ENCODE assay signal across 12 cellular contexts in genomic region chr19:47021536-47022139, GRCh38. TPM values are rescaled to one million over a fixed set of nuclear protein-coding genes. Genes with fewer than 3 reads are reported as not detected.
DNase-seq lines count a peak whose midpoint lies in the region; ATAC-seq, FAIRE-seq and TF ChIP-seq lines count a peak whose summit lies in the region.
"Had no signal": no experiment of that assay in that cellular context is flagged by ENCODE, and none has a peak within 500 bp of the region (broad histone marks: within the 10 kb centered on the region; RNA-seq: fewer than 3 reads in every experiment).

No MANE protein-coding gene starts in this region.

- H2BK12ac ChIP-seq in neuronal stem cell (ENCODE audit: low read length), result peak overlapping the region; percentile 16

- H3K4me1 Mint-ChIP-seq in Calu3 (ENCODE audit: low read depth, unreplicated experiment), result no peaks in the 10 kb centered on the region

- peak overlapping the region; percentile 33; the same call in 1 of the 2 replicates for H3K4me3 ChIP-seq in MG63
- peak overlapping the region in 3 of 4 donors; percentile 26 to 43 (median 34) for H3K4me3 ChIP-seq in esophagus muscularis mucosa
- no peak overlapping the region for H3K4me3 ChIP-seq in neuronal stem cell (ENCODE audit: low read length in 2 of 2)
- peak overlapping the region in 1 of 4 donors; percentile 41 for H3K4me3 ChIP-seq in transverse colon

- peak overlapping the region; percentile 31 for H3K14ac ChIP-seq in neuronal stem cell (ENCODE audit: low read length)

- no peak overlapping the region for H3K9ac ChIP-seq in neuronal stem cell (ENCODE audit: low read depth, low read length, poor library complexity)

- H3K4me1 ChIP-seq in esophagus muscularis mucosa, result peaks cover 24 to 45% (median 39%) of the 10 kb centered on the region in 4 donors
- peaks cover 11 to 18% of the 10 kb centered on the region in 2 donors for H3K4me1 ChIP-seq in neuronal stem cell (ENCODE audit: control insufficient read depth in 2 of 2, insufficient read depth in 1 of 2, low read depth in 1 of 2, low read length in 2 of 2)
- H3K4me1 ChIP-seq in transverse colon, result peaks cover 14 to 31% (median 24%) of the 10 kb centered on the region in 4 donors

- H2BK15ac ChIP-seq in neuronal stem cell (ENCODE audit: low read length), result no peak overlapping the region

- no peaks in the 10 kb centered on the region for H3K79me1 ChIP-seq in neuronal stem cell (ENCODE audit: low read depth, low read length)

- H3K4ac ChIP-seq in neuronal stem cell (ENCODE audit: low read length), result no peak overlapping the region

- BruUV-seq in Calu3 (replicated peaks; lab: Mats Ljungman, UMichigan), result no TSS peak

- peaks cover 19% of the 10 kb centered on the region for H3K36me3 Mint-ChIP-seq in Calu3 (ENCODE audit: insufficient read depth, unreplicated experiment)
- H3K36me3 Mint-ChIP-seq: T-cell had no signal

- H3K4me2 ChIP-seq in neuronal stem cell (ENCODE audit: insufficient read depth, low read length, poor library complexity, severe bottlenecking), result peak overlapping the region; percentile 91

- no peak overlapping the region for H2AK5ac ChIP-seq in neuronal stem cell (ENCODE audit: low read depth, low read length)

- no peak overlapping the region for H3K23ac ChIP-seq in neuronal stem cell (ENCODE audit: low read depth, low read length, poor library complexity)

- in situ Hi-C loops in transverse colon (cut with MboI; ENCODE audit: low pct_ligation_motif_present in 1 of 4, low pct_unique_long_range_greater_than_20kb in 1 of 4, low sequenced_read_pairs in 3 of 4), result no loop called here

- peak overlapping the region; percentile 72 for H3K18ac ChIP-seq in neuronal stem cell (ENCODE audit: low read length)

- H3K9me3 ChIP-seq in MG63 (no peaks in the 10 kb centered on the region), esophagus muscularis mucosa (no peaks in the 10 kb centered on the region), neuronal stem cell (replicated peaks in 1 of 2; ENCODE audit: control insufficient read depth in 2 of 2, insufficient read depth in 1 of 2, low read depth in 1 of 2, low read length in 2 of 2) (no peaks in the 10 kb centered on the region), transverse colon (no peaks in the 10 kb centered on the region)

- 5% methylated on average over 27 of the region's 50 CpGs for WGBS in esophagus muscularis mucosa
- no CpG with 5 or more reads among the region's 50 CpGs for WGBS in neuronal stem cell (ENCODE audit: extremely low coverage in 2 of 2, insufficient read length in 2 of 2, insufficient replicate concordance in 1 of 2), 2 donors
- WGBS in transverse colon (ENCODE audit: low coverage in 1 of 2), 2 donors, result 21 to 50% methylated on average over 2 to 13 of the region's 50 CpGs

- peaks cover 73% of the 10 kb centered on the region for H3K27me3 Mint-ChIP-seq in Calu3 (ENCODE audit: unreplicated experiment)

- no peak overlapping the region for H4K91ac ChIP-seq in neuronal stem cell (ENCODE audit: low read depth, low read length, poor library complexity)

- no peak overlapping the region for H2BK5ac ChIP-seq in neuronal stem cell (ENCODE audit: low read length)

- TF ChIP-seq CTCF in Calu3 (IDR thresholded peaks at IDR 0.05; ENCODE audit: unreplicated experiment) (no peak), esophagus muscularis mucosa (IDR thresholded peaks at IDR 0.05) (no peak), transverse colon (IDR thresholded peaks at IDR 0.05) (no peak)

- DNase-seq in Calu3 (no peak), MG63 (peak; percentile 41), esophagus muscularis mucosa (ENCODE audit: extremely low spot score) (no peak), neuronal stem cell (ENCODE audit: low spot score) (no peak), GM19239 (ENCODE audit: insufficient read length, low spot score) (no peak), NCI-H2171 (lab: John Stamatoyannopoulos, UW) (no peak), transverse colon (no peak)
- DNase-seq: NCI-H2081 treated with DMSO at 0.1 percent for 48 hours; stimulated activated CD4-positive, alpha-beta T cell treated with anti-CD3 and anti-CD28 coated beads, Interleukin-4, amount 100 ng/mL, for 4 hours; T-cell had no signal

- H3K27ac Mint-ChIP-seq in Calu3 (ENCODE audit: unreplicated experiment), result no peak overlapping the region
- H3K27ac Mint-ChIP-seq: T-cell had no signal

- TF ChIP-seq EP300 in esophagus muscularis mucosa (IDR thresholded peaks at IDR 0.05) (no peak), transverse colon (IDR thresholded peaks at IDR 0.05; ENCODE audit: low read depth) (no peak)

- FAIRE-seq in GM19239 (lab: Jason Lieb, UNC), result no peak

- peak overlapping the region; percentile 63 for H3K4me3 Mint-ChIP-seq in Calu3 (ENCODE audit: low read depth, unreplicated experiment)

- H3K36me3 ChIP-seq in MG63 (no peaks in the 10 kb centered on the region), esophagus muscularis mucosa (no peaks in the 10 kb centered on the region), neuronal stem cell (replicated peaks in 1 of 2; ENCODE audit: control insufficient read depth in 2 of 2, insufficient read depth in 2 of 2, low read length in 2 of 2) (no peaks in the 10 kb centered on the region), transverse colon (no peaks in the 10 kb centered on the region)

- intact Hi-C loops in Calu3 (cut with micrococcal nuclease; ENCODE audit: unreplicated experiment), result no loop called here
- intact Hi-C loops in esophagus muscularis mucosa (cut with DNase I), result no loop called here
- intact Hi-C loops in transverse colon (cut with DNase I; ENCODE audit: low total_unique reads), result no loop called here

- CTCF ChIA-PET in Calu3 (lab: Charles Lee), result interaction anchor here (0.6 to 0.7 kb wide), 2 partner anchors 9 to 554 kb away, joined by 3 read pairs; no protein-coding TSS in a partner anchor

- ATAC-seq in GM21737 (IDR thresholded peaks at IDR 0.05; ENCODE audit: unreplicated experiment), result no peak
- ATAC-seq: T-cell had no signal

- TF ChIP-seq POLR2A in esophagus muscularis mucosa (IDR thresholded peaks at IDR 0.05; ENCODE audit: low read depth) (no peak), transverse colon (IDR thresholded peaks at IDR 0.05) (no peak)

- H3K27me3 ChIP-seq in MG63 (peaks cover 54% of the 10 kb centered on the region), esophagus muscularis mucosa (peaks cover 18 to 83% (median 52%) of the 10 kb centered on the region in 4 donors), neuronal stem cell (ENCODE audit: control insufficient read depth in 3 of 3, insufficient read depth in 3 of 3, low read depth in 1 of 3, low read length in 3 of 3) (peaks cover 31 to 74% (median 50%) of the 10 kb centered on the region in 3 experiments), transverse colon (peaks cover 84% of the 10 kb centered on the region)

- H3K27ac ChIP-seq in esophagus muscularis mucosa (replicated peaks in 1 of 4) (no peak overlapping the region), neuronal stem cell (replicated peaks; ENCODE audit: low read length) (no peak overlapping the region), transverse colon (no peak overlapping the region)
- H3K27ac ChIP-seq: epithelial cell of prostate had no signal

- no peaks in the 10 kb centered on the region for H3K9me3 Mint-ChIP-seq in Calu3 (ENCODE audit: low read depth, unreplicated experiment)
- H3K9me3 Mint-ChIP-seq: T-cell had no signal

- peak overlapping the region; percentile 90 for H2AFZ ChIP-seq in neuronal stem cell (ENCODE audit: low read length)

- no peak overlapping the region for H4K8ac ChIP-seq in neuronal stem cell (ENCODE audit: low read depth, low read length)

- H2BK120ac ChIP-seq in neuronal stem cell (ENCODE audit: low read depth, low read length), result no peak overlapping the region

RNA-seq across cellular contexts. Expression of gene NPAS1, which starts 2.0 kb away (rescaled TPM):
- total RNA-seq in Calu3 (2022), result 1.2 and 2.9 TPM in 2 replicates
- total RNA-seq in MG63 (2014; rRNA removed; shearing (Covaris generic); ENCODE audit: low replicate concordance), result 0.33 TPM in 1 of 2 replicates, not detected in the other
- under 1 TPM in 1 of 4 donors, not detected in 3; 0.34 TPM for total RNA-seq in esophagus muscularis mucosa
- 4.9 TPM for polyA plus RNA-seq in neuronal stem cell (2013, experiment 1 of 2)
- 4.7 TPM for polyA plus RNA-seq in neuronal stem cell (2013, experiment 2 of 2)
- under 1 TPM in 2 of 4 donors, not detected in 2; 0.55 to 0.79 TPM for total RNA-seq in transverse colon

RNA-seq across cellular contexts. Expression of gene TMEM160, which starts 26.8 kb away (rescaled TPM):
- total RNA-seq in Calu3 (2022) (55.7 and 61.5 TPM in 2 replicates), esophagus muscularis mucosa (10 to 100 TPM; 34.8 to 46.7 (median 41.6) TPM), transverse colon (10 to 100 TPM in 3 of 4 donors, 1 to 10 TPM in 1; 8.0 to 48.7 (median 32.5) TPM)
- total RNA-seq in MG63 (2014; rRNA removed; shearing (Covaris generic); ENCODE audit: low replicate concordance), result 81.9 and 94.5 TPM in 2 replicates
- polyA plus RNA-seq in neuronal stem cell (2013, experiment 1 of 2), result 49.2 TPM
- polyA plus RNA-seq in neuronal stem cell (2013, experiment 2 of 2), result 45.0 TPM

Comparison
In these comparisons a context has a peak if more than half of its experiments do, and no peak if none do; other contexts are left out.
1. H3K4me3 ChIP-seq: peak in MG63 (single experiment) and esophagus muscularis mucosa (3 of 4); none in neuronal stem cell (0 of 2).